1 cellular context compared by ENCODE assay signal in the genomic region with DNA sequence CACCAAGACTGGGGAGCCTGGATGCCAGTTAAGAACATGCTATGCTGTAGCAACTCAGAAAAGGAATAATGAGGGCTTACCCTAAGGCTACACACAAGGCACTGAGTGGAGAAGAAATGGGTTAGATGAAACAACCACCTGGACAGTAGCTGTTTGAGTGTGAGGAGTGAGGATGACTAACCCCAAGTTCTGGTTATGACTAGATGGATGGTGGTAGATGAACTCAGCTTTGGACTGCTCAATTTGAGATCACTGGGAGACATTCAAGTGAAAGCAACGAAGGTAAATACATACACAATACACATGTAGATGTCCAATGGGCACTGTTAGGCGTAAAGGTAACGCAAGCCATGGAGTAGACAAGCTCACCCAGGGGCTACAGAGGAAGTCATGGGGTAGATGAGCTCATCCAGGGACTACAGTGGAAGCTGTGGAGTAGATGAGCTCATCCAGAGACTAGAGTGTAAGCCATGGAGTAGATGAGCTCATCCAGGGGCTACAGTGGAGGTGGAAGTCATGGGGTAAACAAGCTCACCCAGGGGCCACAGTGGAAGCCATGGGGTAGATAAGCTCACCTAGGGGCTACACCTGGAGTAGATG.
TF ChIP-seq lines count a peak whose summit lies in the region.

No MANE protein-coding gene starts in this region.

TF ChIP-seq in HEK293, 187 proteins besides CTCF, POLR2A, EP300 and RAD21 (continued from another document):
- TF ChIP-seq, protein P1, sequence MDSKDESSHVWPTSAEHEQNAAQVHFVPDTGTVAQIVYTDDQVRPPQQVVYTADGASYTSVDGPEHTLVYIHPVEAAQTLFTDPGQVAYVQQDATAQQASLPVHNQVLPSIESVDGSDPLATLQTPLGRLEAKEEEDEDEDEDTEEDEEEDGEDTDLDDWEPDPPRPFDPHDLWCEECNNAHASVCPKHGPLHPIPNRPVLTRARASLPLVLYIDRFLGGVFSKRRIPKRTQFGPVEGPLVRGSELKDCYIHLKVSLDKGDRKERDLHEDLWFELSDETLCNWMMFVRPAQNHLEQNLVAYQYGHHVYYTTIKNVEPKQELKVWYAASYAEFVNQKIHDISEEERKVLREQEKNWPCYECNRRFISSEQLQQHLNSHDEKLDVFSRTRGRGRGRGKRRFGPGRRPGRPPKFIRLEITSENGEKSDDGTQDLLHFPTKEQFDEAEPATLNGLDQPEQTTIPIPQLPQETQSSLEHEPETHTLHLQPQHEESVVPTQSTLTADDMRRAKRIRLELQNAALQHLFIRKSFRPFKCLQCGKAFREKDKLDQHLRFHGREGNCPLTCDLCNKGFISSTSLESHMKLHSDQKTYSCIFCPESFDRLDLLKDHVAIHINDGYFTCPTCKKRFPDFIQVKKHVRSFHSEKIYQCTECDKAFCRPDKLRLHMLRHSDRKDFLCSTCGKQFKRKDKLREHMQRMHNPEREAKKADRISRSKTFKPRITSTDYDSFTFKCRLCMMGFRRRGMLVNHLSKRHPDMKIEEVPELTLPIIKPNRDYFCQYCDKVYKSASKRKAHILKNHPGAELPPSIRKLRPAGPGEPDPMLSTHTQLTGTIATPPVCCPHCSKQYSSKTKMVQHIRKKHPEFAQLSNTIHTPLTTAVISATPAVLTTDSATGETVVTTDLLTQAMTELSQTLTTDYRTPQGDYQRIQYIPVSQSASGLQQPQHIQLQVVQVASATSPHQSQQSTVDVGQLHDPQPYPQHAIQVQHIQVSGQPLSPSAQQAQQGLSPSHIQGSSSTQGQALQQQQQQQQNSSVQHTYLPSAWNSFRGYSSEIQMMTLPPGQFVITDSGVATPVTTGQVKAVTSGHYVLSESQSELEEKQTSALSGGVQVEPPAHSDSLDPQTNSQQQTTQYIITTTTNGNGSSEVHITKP (tag by site-specific recombination; IDR thresholded peaks at IDR 0.05), result peak; percentile 69
- peak; percentile 83 for TF ChIP-seq GLIS1 (tag by site-specific recombination; IDR thresholded peaks at IDR 0.05)
- TF ChIP-seq GLI4 (tag by site-specific recombination; IDR thresholded peaks at IDR 0.05), result no peak
- TF ChIP-seq, protein P2, sequence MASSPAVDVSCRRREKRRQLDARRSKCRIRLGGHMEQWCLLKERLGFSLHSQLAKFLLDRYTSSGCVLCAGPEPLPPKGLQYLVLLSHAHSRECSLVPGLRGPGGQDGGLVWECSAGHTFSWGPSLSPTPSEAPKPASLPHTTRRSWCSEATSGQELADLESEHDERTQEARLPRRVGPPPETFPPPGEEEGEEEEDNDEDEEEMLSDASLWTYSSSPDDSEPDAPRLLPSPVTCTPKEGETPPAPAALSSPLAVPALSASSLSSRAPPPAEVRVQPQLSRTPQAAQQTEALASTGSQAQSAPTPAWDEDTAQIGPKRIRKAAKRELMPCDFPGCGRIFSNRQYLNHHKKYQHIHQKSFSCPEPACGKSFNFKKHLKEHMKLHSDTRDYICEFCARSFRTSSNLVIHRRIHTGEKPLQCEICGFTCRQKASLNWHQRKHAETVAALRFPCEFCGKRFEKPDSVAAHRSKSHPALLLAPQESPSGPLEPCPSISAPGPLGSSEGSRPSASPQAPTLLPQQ (tag by site-specific recombination; IDR thresholded peaks at IDR 0.05), result peak; percentile 65; the same call in 1 of the 2 replicates
- TF ChIP-seq WT1 (tag by site-specific recombination; IDR thresholded peaks at IDR 0.05), result no peak
- no peak for TF ChIP-seq GFI1B (tag by site-specific recombination; IDR thresholded peaks at IDR 0.05)
- TF ChIP-seq, protein P3, sequence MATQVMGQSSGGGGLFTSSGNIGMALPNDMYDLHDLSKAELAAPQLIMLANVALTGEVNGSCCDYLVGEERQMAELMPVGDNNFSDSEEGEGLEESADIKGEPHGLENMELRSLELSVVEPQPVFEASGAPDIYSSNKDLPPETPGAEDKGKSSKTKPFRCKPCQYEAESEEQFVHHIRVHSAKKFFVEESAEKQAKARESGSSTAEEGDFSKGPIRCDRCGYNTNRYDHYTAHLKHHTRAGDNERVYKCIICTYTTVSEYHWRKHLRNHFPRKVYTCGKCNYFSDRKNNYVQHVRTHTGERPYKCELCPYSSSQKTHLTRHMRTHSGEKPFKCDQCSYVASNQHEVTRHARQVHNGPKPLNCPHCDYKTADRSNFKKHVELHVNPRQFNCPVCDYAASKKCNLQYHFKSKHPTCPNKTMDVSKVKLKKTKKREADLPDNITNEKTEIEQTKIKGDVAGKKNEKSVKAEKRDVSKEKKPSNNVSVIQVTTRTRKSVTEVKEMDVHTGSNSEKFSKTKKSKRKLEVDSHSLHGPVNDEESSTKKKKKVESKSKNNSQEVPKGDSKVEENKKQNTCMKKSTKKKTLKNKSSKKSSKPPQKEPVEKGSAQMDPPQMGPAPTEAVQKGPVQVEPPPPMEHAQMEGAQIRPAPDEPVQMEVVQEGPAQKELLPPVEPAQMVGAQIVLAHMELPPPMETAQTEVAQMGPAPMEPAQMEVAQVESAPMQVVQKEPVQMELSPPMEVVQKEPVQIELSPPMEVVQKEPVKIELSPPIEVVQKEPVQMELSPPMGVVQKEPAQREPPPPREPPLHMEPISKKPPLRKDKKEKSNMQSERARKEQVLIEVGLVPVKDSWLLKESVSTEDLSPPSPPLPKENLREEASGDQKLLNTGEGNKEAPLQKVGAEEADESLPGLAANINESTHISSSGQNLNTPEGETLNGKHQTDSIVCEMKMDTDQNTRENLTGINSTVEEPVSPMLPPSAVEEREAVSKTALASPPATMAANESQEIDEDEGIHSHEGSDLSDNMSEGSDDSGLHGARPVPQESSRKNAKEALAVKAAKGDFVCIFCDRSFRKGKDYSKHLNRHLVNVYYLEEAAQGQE (tag by site-specific recombination; IDR thresholded peaks at IDR 0.05), result no peak
- TF ChIP-seq MEIS1 (CRISPR knock-in tag; IDR thresholded peaks at IDR 0.05; ENCODE audit: borderline replicate concordance), result no peak
- TF ChIP-seq ZNF155 (tag by site-specific recombination; IDR thresholded peaks at IDR 0.05), result no peak
- TF ChIP-seq, protein P4, sequence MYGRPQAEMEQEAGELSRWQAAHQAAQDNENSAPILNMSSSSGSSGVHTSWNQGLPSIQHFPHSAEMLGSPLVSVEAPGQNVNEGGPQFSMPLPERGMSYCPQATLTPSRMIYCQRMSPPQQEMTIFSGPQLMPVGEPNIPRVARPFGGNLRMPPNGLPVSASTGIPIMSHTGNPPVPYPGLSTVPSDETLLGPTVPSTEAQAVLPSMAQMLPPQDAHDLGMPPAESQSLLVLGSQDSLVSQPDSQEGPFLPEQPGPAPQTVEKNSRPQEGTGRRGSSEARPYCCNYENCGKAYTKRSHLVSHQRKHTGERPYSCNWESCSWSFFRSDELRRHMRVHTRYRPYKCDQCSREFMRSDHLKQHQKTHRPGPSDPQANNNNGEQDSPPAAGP (tag by site-specific recombination; IDR thresholded peaks at IDR 0.05), result 0 out of 2 replicates have a peak, but pooled peaks have one; percentile 27
- no peak for TF ChIP-seq ZNF544 (tag by site-specific recombination; IDR thresholded peaks at IDR 0.05)
